In genomic region chr17:66714046-66715023, GRCh38 we compare ENCODE assay signal across 14 cellular contexts.
DNase-seq lines count a peak whose midpoint lies in the region; ATAC-seq and TF ChIP-seq lines count a peak whose summit lies in the region.
"Had no signal": no experiment of that assay in that cellular context is flagged by ENCODE, and none has a peak within 500 bp of the region (broad histone marks: within the 10 kb centered on the region; RNA-seq: fewer than 3 reads in every experiment).

No MANE protein-coding gene starts in this region.

- no peaks in the 10 kb centered on the region for H3K9me3 Mint-ChIP-seq in activated CD4-positive, alpha-beta T cell treated with anti-CD3 and anti-CD28 coated beads, Interleukin-2, amount 10 ng/mL, durations not matched to agents 24 days and 14 days
- H3K9me3 Mint-ChIP-seq: dendritic cell treated with granulocyte-macrophage colony-stimulating factor and Interleukin-4, amounts not matched to agents 40 ng/mL and 50 ng/mL, for 4 days had no signal

- H3K79me2 ChIP-seq in SK-N-SH (ENCODE audit: insufficient read depth): no peaks in the 10 kb centered on the region

- H3K9me3 ChIP-seq in SK-N-SH: no peaks in the 10 kb centered on the region
- H3K9me3 ChIP-seq: BE2C had no signal

- no peaks in the 10 kb centered on the region for H3K27me3 Mint-ChIP-seq in activated CD4-positive, alpha-beta T cell treated with anti-CD3 and anti-CD28 coated beads, Interleukin-2, amount 10 ng/mL, durations not matched to agents 24 days and 14 days
- H3K27me3 Mint-ChIP-seq: dendritic cell treated with granulocyte-macrophage colony-stimulating factor and Interleukin-4, amounts not matched to agents 40 ng/mL and 50 ng/mL, for 4 days had no signal

- CTCF ChIA-PET in SK-N-SH (lab: Yijun Ruan, JAX): interaction anchor here (0.6 to 22.6 kb wide), 33 partner anchors 9 to 993 kb away, joined by 3 to 460 read pairs (median 3); no protein-coding TSS in a partner anchor

- peak overlapping the region; percentile 86 for H3K27ac Mint-ChIP-seq in activated CD4-positive, alpha-beta T cell treated with anti-CD3 and anti-CD28 coated beads, Interleukin-2, amount 10 ng/mL, durations not matched to agents 24 days and 14 days
- H3K27ac Mint-ChIP-seq: dendritic cell treated with granulocyte-macrophage colony-stimulating factor and Interleukin-4, amounts not matched to agents 40 ng/mL and 50 ng/mL, for 4 days had no signal

- intact Hi-C loops in activated CD4-positive, alpha-beta T cell treated with anti-CD3 and anti-CD28 coated beads, Interleukin-2, amount 10 ng/mL, durations not matched to agents 24 days and 14 days (cut with micrococcal nuclease): loop anchor here (1.0 kb wide), 1 partner anchor 192 kb away; no protein-coding TSS in a partner anchor
- intact Hi-C loops in sciatic nerve (cut with DNase I): loop anchor here (10.0 kb wide), 1 partner anchor 190 kb away; no protein-coding TSS in a partner anchor

- WGBS in SK-N-SH (ENCODE audit: low lambda C conversion rate): 86% methylated on average over 13 of the region's 17 CpGs

- H2AFZ ChIP-seq in SK-N-SH (ENCODE audit: low read depth): no peak overlapping the region

- no peak overlapping the region for H3K9ac ChIP-seq in SK-N-SH

- no peaks in the 10 kb centered on the region for H3K9me2 ChIP-seq in SK-N-SH

- POLR2A ChIA-PET in SK-N-SH (lab: Yijun Ruan, JAX): no interaction called here

- no peak overlapping the region for H3K4me3 ChIP-seq in SK-N-SH (ENCODE audit: low read depth in 2 of 2, low read length in 1 of 2)
- H3K4me3 ChIP-seq: lung had no signal

- H3K4me2 ChIP-seq in SK-N-SH: no peak overlapping the region

- peaks cover 0 to 22% of the 10 kb centered on the region in 2 experiments; a peak in 1 of 4 replicates for H3K4me1 ChIP-seq in SK-N-SH (ENCODE audit: control insufficient read depth in 1 of 2, insufficient read depth in 2 of 2, low read depth in 1 of 2, low read length in 1 of 2)
- H3K4me1 ChIP-seq: foreskin keratinocyte had no signal

- H3K4me3 Mint-ChIP-seq in activated CD4-positive, alpha-beta T cell treated with anti-CD3 and anti-CD28 coated beads, Interleukin-2, amount 10 ng/mL, durations not matched to agents 24 days and 14 days: no peak overlapping the region
- H3K4me3 Mint-ChIP-seq: dendritic cell treated with granulocyte-macrophage colony-stimulating factor and Interleukin-4, amounts not matched to agents 40 ng/mL and 50 ng/mL, for 4 days had no signal

- H4K20me1 ChIP-seq in SK-N-SH (ENCODE audit: insufficient read depth): 0 out of 2 replicates have a peak, but pooled peaks cover 5% of the 10 kb centered on the region

- peaks cover 38% of the 10 kb centered on the region for H3K4me1 Mint-ChIP-seq in activated CD4-positive, alpha-beta T cell treated with anti-CD3 and anti-CD28 coated beads, Interleukin-2, amount 10 ng/mL, durations not matched to agents 24 days and 14 days

- no peak for TF ChIP-seq RAD21 in SK-N-SH (IDR thresholded peaks at IDR 0.05; ENCODE audit: low read length)

- no peak for TF ChIP-seq EP300 in SK-N-SH (IDR thresholded peaks at IDR 0.05; ENCODE audit: borderline replicate concordance in 1 of 2, low read depth in 1 of 2, low read length in 1 of 2)

- no peaks in the 10 kb centered on the region for H3K27me3 ChIP-seq in SK-N-SH (ENCODE audit: insufficient read depth)
- H3K27me3 ChIP-seq: BE2C, foreskin keratinocyte had no signal

- ATAC-seq in sciatic nerve: peak; percentile 8
- ATAC-seq: foreskin keratinocyte had no signal

- H3F3A ChIP-seq in SK-N-SH (replicated peaks; ENCODE audit: insufficient read depth): peaks cover 20% of the 10 kb centered on the region

- H3K27ac ChIP-seq in cingulate gyrus (ENCODE audit: low read depth, low read length) (peak overlapping the region; percentile 93), SK-N-SH (ENCODE audit: low read depth in 2 of 2, low read length in 1 of 2) (no peak overlapping the region)
- H3K27ac ChIP-seq: foreskin keratinocyte had no signal

- peaks cover 33% of the 10 kb centered on the region for H3K36me3 Mint-ChIP-seq in activated CD4-positive, alpha-beta T cell treated with anti-CD3 and anti-CD28 coated beads, Interleukin-2, amount 10 ng/mL, durations not matched to agents 24 days and 14 days (ENCODE audit: low read depth)

- DNase-seq in activated CD4-positive, alpha-beta T cell treated with anti-CD3 and anti-CD28 coated beads, Interleukin-2, amount 10 ng/mL, durations not matched to agents 24 days and 14 days: no peak
- DNase-seq in activated CD4-positive, alpha-beta T cell treated with anti-CD3 and anti-CD28 coated beads for 4 hours: no peak
- peak; percentile 79 for DNase-seq in NCI-H69 (lab: John Stamatoyannopoulos, UW)
- no peak for DNase-seq in sciatic nerve (ENCODE audit: low spot score)
- no peak for DNase-seq in stimulated activated CD4-positive, alpha-beta T cell treated with anti-CD3 and anti-CD28 coated beads, Interleukin-4, amount 100 ng/mL, for 24 hours
- no peak for DNase-seq in DMS53 (lab: John Stamatoyannopoulos, UW)
- no peak for DNase-seq in SK-N-SH
- DNase-seq: BE2C, foreskin keratinocyte, NCI-H2029, retina had no signal

- peaks cover 55 to 63% of the 10 kb centered on the region in 2 experiments for H3K36me3 ChIP-seq in SK-N-SH (replicated peaks in 1 of 2; ENCODE audit: control insufficient read depth in 1 of 2, insufficient read depth in 2 of 2, low read length in 1 of 2)
- H3K36me3 ChIP-seq: BE2C had no signal

- TF ChIP-seq CTCF in SK-N-SH (IDR thresholded peaks at IDR 0.05): no peak

TF ChIP-seq in SK-N-SH, 30 proteins besides CTCF, POLR2A, EP300 and RAD21:
- TF ChIP-seq, protein P1, sequence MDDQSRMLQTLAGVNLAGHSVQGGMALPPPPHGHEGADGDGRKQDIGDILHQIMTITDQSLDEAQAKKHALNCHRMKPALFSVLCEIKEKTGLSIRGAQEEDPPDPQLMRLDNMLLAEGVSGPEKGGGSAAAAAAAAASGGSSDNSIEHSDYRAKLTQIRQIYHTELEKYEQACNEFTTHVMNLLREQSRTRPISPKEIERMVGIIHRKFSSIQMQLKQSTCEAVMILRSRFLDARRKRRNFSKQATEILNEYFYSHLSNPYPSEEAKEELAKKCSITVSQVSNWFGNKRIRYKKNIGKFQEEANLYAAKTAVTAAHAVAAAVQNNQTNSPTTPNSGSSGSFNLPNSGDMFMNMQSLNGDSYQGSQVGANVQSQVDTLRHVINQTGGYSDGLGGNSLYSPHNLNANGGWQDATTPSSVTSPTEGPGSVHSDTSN (IDR thresholded peaks at IDR 0.05): no peak
- TF ChIP-seq GATA2 (CRISPR knock-in tag; IDR thresholded peaks at IDR 0.05) (no peak), RCOR1 (IDR thresholded peaks at IDR 0.05; ENCODE audit: low read length) (no peak), YY1 (IDR thresholded peaks at IDR 0.05; ENCODE audit: low read depth) (no peak), FOSL2 (IDR thresholded peaks at IDR 0.05; ENCODE audit: borderline replicate concordance, low read depth) (no peak), RFX5 (IDR thresholded peaks at IDR 0.05; ENCODE audit: low read length) (no peak), MXI1 (IDR thresholded peaks at IDR 0.05; ENCODE audit: low read depth, low read length) (no peak), SIN3A (IDR thresholded peaks at IDR 0.05; ENCODE audit: borderline replicate concordance, low read depth, low read length) (no peak), CHD2 (IDR thresholded peaks at IDR 0.05; ENCODE audit: low read length, partially characterized antibody) (no peak), JUND (IDR thresholded peaks at IDR 0.05) (no peak), SMC3 (IDR thresholded peaks at IDR 0.05; ENCODE audit: low read depth, low read length) (no peak)
- TF ChIP-seq, protein P2, sequence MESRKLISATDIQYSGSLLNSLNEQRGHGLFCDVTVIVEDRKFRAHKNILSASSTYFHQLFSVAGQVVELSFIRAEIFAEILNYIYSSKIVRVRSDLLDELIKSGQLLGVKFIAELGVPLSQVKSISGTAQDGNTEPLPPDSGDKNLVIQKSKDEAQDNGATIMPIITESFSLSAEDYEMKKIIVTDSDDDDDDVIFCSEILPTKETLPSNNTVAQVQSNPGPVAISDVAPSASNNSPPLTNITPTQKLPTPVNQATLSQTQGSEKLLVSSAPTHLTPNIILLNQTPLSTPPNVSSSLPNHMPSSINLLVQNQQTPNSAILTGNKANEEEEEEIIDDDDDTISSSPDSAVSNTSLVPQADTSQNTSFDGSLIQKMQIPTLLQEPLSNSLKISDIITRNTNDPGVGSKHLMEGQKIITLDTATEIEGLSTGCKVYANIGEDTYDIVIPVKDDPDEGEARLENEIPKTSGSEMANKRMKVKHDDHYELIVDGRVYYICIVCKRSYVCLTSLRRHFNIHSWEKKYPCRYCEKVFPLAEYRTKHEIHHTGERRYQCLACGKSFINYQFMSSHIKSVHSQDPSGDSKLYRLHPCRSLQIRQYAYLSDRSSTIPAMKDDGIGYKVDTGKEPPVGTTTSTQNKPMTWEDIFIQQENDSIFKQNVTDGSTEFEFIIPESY (IDR thresholded peaks at IDR 0.05; ENCODE audit: borderline replicate concordance, low read depth): no peak
